Comparison of ENCODE assay signal across 12 cellular contexts in the genomic region with DNA sequence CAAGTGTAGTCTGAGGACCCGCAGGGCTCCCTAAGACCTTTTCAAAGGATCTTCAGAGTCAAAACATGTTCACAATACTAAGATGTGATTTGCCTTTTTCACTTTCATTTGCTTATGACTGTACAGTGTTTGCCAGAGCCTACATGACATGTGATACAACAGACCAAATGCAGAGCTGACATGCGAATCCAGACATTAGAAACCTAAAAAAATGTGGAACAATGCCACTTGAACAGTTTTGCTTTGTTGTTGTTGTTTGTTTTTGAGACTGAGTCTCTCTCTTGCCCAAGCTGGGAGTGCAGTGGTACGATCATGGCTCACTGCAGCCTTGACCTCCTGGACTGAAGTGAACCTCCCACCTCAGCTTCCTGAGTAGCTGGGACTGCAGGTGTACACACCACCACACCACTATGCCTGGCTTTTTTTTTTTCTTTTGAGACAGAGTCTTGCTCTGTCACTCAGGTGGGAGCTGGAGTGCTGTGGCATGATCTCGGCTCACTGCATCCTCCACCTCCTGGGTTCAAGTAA. TPM values are rescaled to one million over a fixed set of nuclear protein-coding genes. Genes with fewer than 3 reads are reported as not detected.
DNase-seq lines count a peak whose midpoint lies in the region; ATAC-seq and TF ChIP-seq lines count a peak whose summit lies in the region.
"Had no signal": no experiment of that assay in that cellular context is flagged by ENCODE, and none has a peak within 500 bp of the region (broad histone marks: within the 10 kb centered on the region; RNA-seq: fewer than 3 reads in every experiment).

No MANE protein-coding gene starts in this region.

- no peaks in the 10 kb centered on the region for H4K20me1 ChIP-seq in SU-DHL-6 (ENCODE audit: low read depth, low read length)

- H3K27me3 ChIP-seq in SU-DHL-6 (ENCODE audit: low read length) (no peaks in the 10 kb centered on the region), right atrium auricular region (no peaks in the 10 kb centered on the region)
- H3K27me3 ChIP-seq: BLaER1 treated with 17β-estradiol and CSF1 and Interleukin-3, amounts not matched to agents 10 nM and 100 nM; cardiac muscle cell had no signal

- H3K27ac ChIP-seq in SU-DHL-6 (ENCODE audit: low read depth, low read length) = peak overlapping the region; percentile 69
- H3K27ac ChIP-seq in right atrium auricular region = no peak overlapping the region
- H3K27ac ChIP-seq: cardiac muscle cell, SK-N-MC had no signal

- POLR2A ChIA-PET in HEK293T (lab: Yijun Ruan, JAX) = no interaction called here

- H3K4me3 ChIP-seq in SU-DHL-6 (ENCODE audit: insufficient read depth, low read length, poor library complexity, severe bottlenecking) = no peak overlapping the region
- H3K4me3 ChIP-seq in right atrium auricular region = no peak overlapping the region
- H3K4me3 ChIP-seq: BLaER1 treated with 17β-estradiol and CSF1 and Interleukin-3, amounts not matched to agents 10 nM and 100 nM; cardiac muscle cell; SK-N-MC had no signal

- peaks cover 3% of the 10 kb centered on the region; the same call in 1 of the 2 replicates for H3K36me3 ChIP-seq in SU-DHL-6 (ENCODE audit: low read length)
- peaks cover 3% of the 10 kb centered on the region for H3K36me3 ChIP-seq in right atrium auricular region

- H3K4me1 ChIP-seq in right atrium auricular region = peaks cover 0 to 18% of the 10 kb centered on the region in 2 donors

- peak; percentile 42 for DNase-seq in activated naive CD4-positive, alpha-beta T cell treated with anti-CD3 and anti-CD28 coated beads for 36 hours
- DNase-seq in activated naive CD4-positive, alpha-beta T cell (lab: John Stamatoyannopoulos, UW) = no peak
- DNase-seq in type B pancreatic cell (ENCODE audit: extremely low spot score, unreplicated experiment) (no peak), HEK293T (ENCODE audit: extremely low spot score) (no peak), right atrium auricular region (ENCODE audit: low spot score) (no peak)
- DNase-seq: stimulated activated CD4-positive, alpha-beta T cell treated with anti-CD3 and anti-CD28 coated beads, Interleukin-4, amount 100 ng/mL, for 4 hours had no signal

- no peaks in the 10 kb centered on the region for H3K9me2 ChIP-seq in SU-DHL-6 (replicated peaks; ENCODE audit: insufficient read depth, low read length)

- H3K9me3 ChIP-seq in SU-DHL-6 (ENCODE audit: insufficient read depth, low read length) (no peaks in the 10 kb centered on the region), right atrium auricular region (no peaks in the 10 kb centered on the region)
- H3K9me3 ChIP-seq: BLaER1 treated with 17β-estradiol and CSF1 and Interleukin-3, amounts not matched to agents 10 nM and 100 nM had no signal

- peak overlapping the region; percentile 35 for H3K4me2 ChIP-seq in SU-DHL-6 (ENCODE audit: low read depth, low read length, poor library complexity, severe bottlenecking)

- no peak overlapping the region for H3K4me3 Mint-ChIP-seq in activated naive CD4-positive, alpha-beta T cell treated with anti-CD3 and anti-CD28 coated beads for 36 hours
- no peak overlapping the region for H3K4me3 Mint-ChIP-seq in type B pancreatic cell

- peak overlapping the region; percentile 6; the same call in 1 of the 2 replicates for H3K9ac ChIP-seq in SU-DHL-6 (ENCODE audit: low read length)

- no peaks in the 10 kb centered on the region for H3K27me3 Mint-ChIP-seq in activated naive CD4-positive, alpha-beta T cell treated with anti-CD3 and anti-CD28 coated beads for 36 hours (ENCODE audit: low read depth)
- H3K27me3 Mint-ChIP-seq in type B pancreatic cell = no peaks in the 10 kb centered on the region

- H3K79me2 ChIP-seq in SU-DHL-6 (ENCODE audit: insufficient read depth, low read length) = peaks cover 20% of the 10 kb centered on the region

- peaks cover 4% of the 10 kb centered on the region for H3K36me3 Mint-ChIP-seq in activated naive CD4-positive, alpha-beta T cell treated with anti-CD3 and anti-CD28 coated beads for 36 hours (ENCODE audit: low read depth)
- peaks cover 4% of the 10 kb centered on the region for H3K36me3 Mint-ChIP-seq in type B pancreatic cell

- peak overlapping the region; percentile 30 for H3K27ac Mint-ChIP-seq in activated naive CD4-positive, alpha-beta T cell treated with anti-CD3 and anti-CD28 coated beads for 36 hours
- peak overlapping the region; percentile 0 for H3K27ac Mint-ChIP-seq in type B pancreatic cell

- CTCF ChIA-PET in activated naive CD4-positive, alpha-beta T cell treated with anti-CD3 and anti-CD28 coated beads for 36 hours (lab: Charles Lee) = interaction anchor here (0.6 to 1.6 kb wide), 4 partner anchors 34 to 160 kb away, joined by 3 to 5 read pairs (median 4); partner anchors contain the start of gene RPLP0
- CTCF ChIA-PET in HEK293T (lab: Yijun Ruan, JAX) = no interaction called here

- intact Hi-C loops in activated naive CD4-positive, alpha-beta T cell treated with anti-CD3 and anti-CD28 coated beads for 36 hours (cut with micrococcal nuclease) = loop anchor here (1.0 to 2.0 kb wide), 5 partner anchors 79 to 245 kb away; partner anchors contain the start of genes CIT and RPLP0

- H3F3A ChIP-seq in SU-DHL-6 (ENCODE audit: insufficient read depth) = peaks cover 41% of the 10 kb centered on the region

- ATAC-seq in HG02798 (IDR thresholded peaks at IDR 0.05; ENCODE audit: poor library complexity, unreplicated experiment) (peak; percentile 38), SK-N-SH treated with all-trans-retinoic acid at 6 μM for 48 hours (no peak)

- H3K9me3 Mint-ChIP-seq in activated naive CD4-positive, alpha-beta T cell treated with anti-CD3 and anti-CD28 coated beads for 36 hours = no peaks in the 10 kb centered on the region
- H3K9me3 Mint-ChIP-seq in type B pancreatic cell = no peaks in the 10 kb centered on the region

- no peak for TF ChIP-seq CTCF in SU-DHL-6 (IDR thresholded peaks at IDR 0.05; ENCODE audit: insufficient read depth, low read length, poor library complexity, severe bottlenecking)
- no peak for TF ChIP-seq CTCF in type B pancreatic cell (conservative IDR thresholded peaks at IDR 0.05)
- TF ChIP-seq CTCF in right atrium auricular region (IDR thresholded peaks at IDR 0.05) = no peak

- H3K4me1 Mint-ChIP-seq in activated naive CD4-positive, alpha-beta T cell treated with anti-CD3 and anti-CD28 coated beads for 36 hours (ENCODE audit: low read depth) = peaks cover 71% of the 10 kb centered on the region
- H3K4me1 Mint-ChIP-seq in type B pancreatic cell (ENCODE audit: unreplicated experiment) = peaks cover 25% of the 10 kb centered on the region

- no peak overlapping the region for H2AFZ ChIP-seq in SU-DHL-6 (ENCODE audit: low read depth, low read length, severe bottlenecking)

TF ChIP-seq in HEK293T, 16 proteins besides CTCF, POLR2A, EP300 and RAD21 (continues in another document):
- TF ChIP-seq, protein P1, sequence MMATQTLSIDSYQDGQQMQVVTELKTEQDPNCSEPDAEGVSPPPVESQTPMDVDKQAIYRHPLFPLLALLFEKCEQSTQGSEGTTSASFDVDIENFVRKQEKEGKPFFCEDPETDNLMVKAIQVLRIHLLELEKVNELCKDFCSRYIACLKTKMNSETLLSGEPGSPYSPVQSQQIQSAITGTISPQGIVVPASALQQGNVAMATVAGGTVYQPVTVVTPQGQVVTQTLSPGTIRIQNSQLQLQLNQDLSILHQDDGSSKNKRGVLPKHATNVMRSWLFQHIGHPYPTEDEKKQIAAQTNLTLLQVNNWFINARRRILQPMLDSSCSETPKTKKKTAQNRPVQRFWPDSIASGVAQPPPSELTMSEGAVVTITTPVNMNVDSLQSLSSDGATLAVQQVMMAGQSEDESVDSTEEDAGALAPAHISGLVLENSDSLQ (IDR thresholded peaks at IDR 0.05) = no peak
- TF ChIP-seq L3MBTL2 (conservative IDR thresholded peaks at IDR 0.05) (no peak), FOXA1 (IDR thresholded peaks at IDR 0.05) (no peak), FOXM1 (IDR thresholded peaks at IDR 0.05; ENCODE audit: borderline replicate concordance) (no peak), SP1 (IDR thresholded peaks at IDR 0.05) (no peak), ARNT (IDR thresholded peaks at IDR 0.05) (no peak), HDGF (IDR thresholded peaks at IDR 0.05; ENCODE audit: borderline replicate concordance) (no peak), FOXK2 (IDR thresholded peaks at IDR 0.05) (no peak), ZNF384 (IDR thresholded peaks at IDR 0.05) (no peak), ELF4 (IDR thresholded peaks at IDR 0.05) (no peak), NFRKB (IDR thresholded peaks at IDR 0.05) (no peak), LEF1 (IDR thresholded peaks at IDR 0.05; ENCODE audit: borderline replicate concordance) (no peak), BHLHE40 (IDR thresholded peaks at IDR 0.05; ENCODE audit: borderline replicate concordance) (no peak), CTBP1 (IDR thresholded peaks at IDR 0.05; ENCODE audit: borderline replicate concordance) (no peak)

TF ChIP-seq in SK-N-SH treated with all-trans-retinoic acid at 6 μM for 48 hours, 23 proteins besides CTCF, POLR2A, EP300 and RAD21:
- TF ChIP-seq TOX (CRISPR knock-in tag; IDR thresholded peaks at IDR 0.05; ENCODE audit: borderline replicate concordance) (no peak), ZNF565 (CRISPR knock-in tag; conservative IDR thresholded peaks at IDR 0.05; ENCODE audit: low read depth) (no peak), CREB5 (CRISPR knock-in tag; IDR thresholded peaks at IDR 0.05; ENCODE audit: low read depth) (no peak), ZNF70 (CRISPR knock-in tag; IDR thresholded peaks at IDR 0.05) (no peak), BACH2 (CRISPR knock-in tag; IDR thresholded peaks at IDR 0.05; ENCODE audit: borderline replicate concordance) (no peak), SNAI2 (CRISPR knock-in tag; IDR thresholded peaks at IDR 0.05) (no peak), ZNF8 (CRISPR knock-in tag; IDR thresholded peaks at IDR 0.05) (no peak), GLIS3 (CRISPR knock-in tag; IDR thresholded peaks at IDR 0.05) (no peak), OSR1 (CRISPR knock-in tag; IDR thresholded peaks at IDR 0.05) (no peak), ZC3H10 (CRISPR knock-in tag; IDR thresholded peaks at IDR 0.05) (no peak)

RNA-seq across cellular contexts. Expression of gene RAB35, which starts 5.3 kb away (rescaled TPM):
- 10 to 100 TPM; 41.3 to 45.7 TPM for total RNA-seq in activated naive CD4-positive, alpha-beta T cell treated with anti-CD3 and anti-CD28 coated beads for 36 hours
- total RNA-seq in type B pancreatic cell (ENCODE audit: low replicate concordance) = 42.3 and 47.1 TPM in 2 replicates
- total RNA-seq in right atrium auricular region = 10 to 100 TPM; 13.4 to 17.6 TPM
